Comparison of ENCODE assay signal across 8 cellular contexts in the genomic region with DNA sequence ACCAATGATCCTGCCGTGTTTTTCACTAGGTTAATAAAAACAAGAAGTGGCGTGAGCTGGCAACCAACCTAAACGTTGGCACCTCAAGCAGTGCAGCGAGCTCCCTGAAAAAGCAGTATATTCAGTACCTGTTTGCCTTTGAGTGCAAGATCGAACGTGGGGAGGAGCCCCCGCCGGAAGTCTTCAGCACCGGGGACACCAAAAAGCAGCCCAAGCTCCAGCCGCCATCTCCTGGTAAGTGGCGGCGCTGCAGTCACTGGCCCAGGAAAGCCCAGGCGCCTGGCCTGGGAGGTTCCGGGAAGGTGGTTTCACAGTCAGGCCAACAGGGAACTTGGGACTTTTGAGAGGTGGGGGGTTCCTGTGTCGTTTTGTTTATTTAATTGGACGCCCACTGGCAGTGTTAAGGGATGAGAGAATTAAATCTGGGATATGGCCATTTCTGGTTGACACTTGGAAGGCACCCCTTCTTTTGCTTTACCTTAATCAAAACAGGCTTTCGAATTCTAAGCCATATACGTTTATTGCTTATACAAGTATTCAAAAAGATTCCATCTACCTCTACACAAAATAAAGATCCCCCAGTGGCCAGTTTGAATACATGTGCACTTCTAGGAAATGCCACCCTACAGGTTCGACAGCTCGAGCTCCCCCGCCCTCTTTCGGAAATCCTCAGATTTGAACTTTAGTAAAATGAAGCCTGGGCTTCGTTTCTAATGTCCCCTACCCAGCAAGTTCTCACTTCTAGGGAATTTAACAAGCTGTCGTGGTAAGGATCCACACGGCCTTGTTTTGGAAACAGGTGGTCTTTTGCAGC.
DNase-seq lines count a peak whose midpoint lies in the region; ATAC-seq and TF ChIP-seq lines count a peak whose summit lies in the region.

No MANE protein-coding gene starts in this region.

- no peaks in the 10 kb centered on the region for H3K9me3 ChIP-seq in WERI-Rb-1 (ENCODE audit: severe bottlenecking)

- TF ChIP-seq CTCF in GM13976 (IDR thresholded peaks at IDR 0.05; ENCODE audit: borderline replicate concordance, control extremely low read depth, extremely low read depth, insufficient read depth, missing control alignments) (peak; percentile 34), WERI-Rb-1 (IDR thresholded peaks at IDR 0.05; ENCODE audit: low read depth, low read length) (peak; percentile 93)

- DNase-seq in GM13976 (ENCODE audit: low spot score) (peak; percentile 67), NCI-H146 treated with DMSO at 0.1 percent for 48 hours (lab: John Stamatoyannopoulos, UW; ENCODE audit: unreplicated experiment) (peak; percentile 42), WERI-Rb-1 (peak; percentile 74), T47D (ENCODE audit: low read depth in 1 of 2, low spot score in 1 of 2) (peak; percentile 44 to 82), inferior parietal cortex (ENCODE audit: extremely low spot score) (peak; percentile 77)
- peak; percentile 26 to 36 for DNase-seq in stimulated activated CD4-positive, alpha-beta T cell treated with anti-CD3 and anti-CD28 coated beads, Interleukin-12 subunit alpha, Interleukin-12 subunit beta, amount 100 ng/mL, for 24 hours (ENCODE audit: low read depth in 2 of 2)

- ATAC-seq in HG02571 (IDR thresholded peaks at IDR 0.05; ENCODE audit: unreplicated experiment) (no peak), GM21529 (IDR thresholded peaks at IDR 0.05; ENCODE audit: unreplicated experiment) (no peak)

- in situ Hi-C loops in GM13976 (cut with MboI; ENCODE audit: low sequenced_read_pairs, unreplicated experiment) = no loop called here
- in situ Hi-C loops in T47D (cut with HindIII; ENCODE audit: low pct_unique_long_range_greater_than_20kb, low sequenced_read_pairs) = no loop called here

- H3K27me3 ChIP-seq in WERI-Rb-1 (ENCODE audit: insufficient read depth, low read depth, severe bottlenecking) = no peaks in the 10 kb centered on the region

- H3K27ac ChIP-seq in WERI-Rb-1 = no peak overlapping the region

- no peak overlapping the region for H3K4me3 ChIP-seq in WERI-Rb-1 (ENCODE audit: low read depth, low read length)

- H3K36me3 ChIP-seq in WERI-Rb-1 = peaks cover 49% of the 10 kb centered on the region
